ENCODE assay signal across 25 cellular contexts in the genomic region with DNA sequence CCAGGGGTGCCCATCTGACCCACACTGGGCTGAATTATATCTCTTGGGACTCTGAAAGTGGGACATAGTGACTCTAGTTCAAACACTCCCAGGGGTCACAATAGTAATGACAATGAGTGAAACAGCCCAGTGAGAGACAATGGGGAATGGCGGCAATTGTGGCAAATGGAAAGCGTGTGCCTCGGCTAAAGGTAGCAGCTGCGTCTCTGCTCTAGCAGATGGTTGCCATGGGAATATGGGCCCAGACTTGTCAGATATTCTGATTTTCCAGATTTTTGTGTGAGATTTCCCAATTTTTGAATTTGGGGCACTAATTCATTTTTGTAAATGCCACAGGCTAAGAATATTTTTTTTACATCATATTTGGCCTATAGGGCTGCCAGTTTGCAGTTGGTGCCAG. TPM values are rescaled to one million over a fixed set of nuclear protein-coding genes. Genes with fewer than 3 reads are reported as not detected.
DNase-seq lines count a peak whose midpoint lies in the region; ATAC-seq, FAIRE-seq and TF ChIP-seq lines count a peak whose summit lies in the region.
"Had no signal": no experiment of that assay in that cellular context is flagged by ENCODE, and none has a peak within 500 bp of the region (broad histone marks: within the 10 kb centered on the region; RNA-seq: fewer than 3 reads in every experiment).

No MANE protein-coding gene starts in this region.

- no peaks in the 10 kb centered on the region for H3K27me3 Mint-ChIP-seq in T-helper 1 cell treated with Interleukin-12 subunit alpha and Interleukin-12 subunit beta and Interleukin-4 antibody, amounts not matched to agents 30 μg/mL and 1 μg/mL, for 36 hours (ENCODE audit: low read depth)
- no peaks in the 10 kb centered on the region for H3K27me3 Mint-ChIP-seq in activated CD8-positive, alpha-beta T cell treated with anti-CD3 and anti-CD28 coated beads, Interleukin-2, amount 10 ng/mL, durations not matched to agents 7 days and 5 days (ENCODE audit: low read depth)
- H3K27me3 Mint-ChIP-seq in naive thymus-derived CD4-positive, alpha-beta T cell: no peaks in the 10 kb centered on the region

- no peaks in the 10 kb centered on the region for H3K9me3 ChIP-seq in BLaER1 treated with 17β-estradiol and CSF1 and Interleukin-3, amounts not matched to agents 10 nM and 100 nM (replicated peaks in 1 of 11)
- H3K9me3 ChIP-seq in naive thymus-derived CD4-positive, alpha-beta T cell (ENCODE audit: control insufficient read depth in 2 of 3, low read length in 3 of 3): no peaks in the 10 kb centered on the region
- H3K9me3 ChIP-seq: body of pancreas, tibial artery had no signal

- no peak for ATAC-seq in activated CD8-positive, alpha-beta T cell treated with anti-CD3 and anti-CD28 coated beads, Interleukin-2, amount 10 ng/mL, durations not matched to agents 7 days and 5 days
- no peak for ATAC-seq in naive thymus-derived CD4-positive, alpha-beta T cell
- ATAC-seq: body of pancreas, right cardiac atrium had no signal

- no peaks in the 10 kb centered on the region for H4K20me1 ChIP-seq in BLaER1 treated with 17β-estradiol and CSF1 and Interleukin-3, amounts not matched to agents 10 nM and 100 nM

- no peak for TF ChIP-seq POLR2A in H54 (IDR thresholded peaks at IDR 0.05; ENCODE audit: low read depth, low read length)

- no peaks in the 10 kb centered on the region for H3K36me3 ChIP-seq in BLaER1 treated with 17β-estradiol and CSF1 and Interleukin-3, amounts not matched to agents 10 nM and 100 nM
- no peaks in the 10 kb centered on the region for H3K36me3 ChIP-seq in naive thymus-derived CD4-positive, alpha-beta T cell (ENCODE audit: control insufficient read depth in 2 of 3, insufficient read depth in 3 of 3, low read length in 3 of 3)
- H3K36me3 ChIP-seq: tibial artery had no signal

- CTCF ChIA-PET in activated CD8-positive, alpha-beta T cell treated with anti-CD3 and anti-CD28 coated beads, Interleukin-2, amount 10 ng/mL, durations not matched to agents 7 days and 5 days (lab: Charles Lee): interaction anchor here (1.0 to 16.4 kb wide), 5 partner anchors 16 to 170 kb away, joined by 3 to 664 read pairs (median 33); partner anchors contain the start of genes PTP4A2 and SPOCD1
- CTCF ChIA-PET in naive thymus-derived CD4-positive, alpha-beta T cell (lab: Charles Lee): interaction anchor here (1.1 kb wide), 1 partner anchor 15 kb away, joined by 4 read pairs; no protein-coding TSS in a partner anchor

- peak overlapping the region; percentile 45 for H3K4me3 Mint-ChIP-seq in T-helper 1 cell treated with Interleukin-12 subunit alpha and Interleukin-12 subunit beta and Interleukin-4 antibody, amounts not matched to agents 30 μg/mL and 1 μg/mL, for 36 hours
- H3K4me3 Mint-ChIP-seq in activated CD8-positive, alpha-beta T cell treated with anti-CD3 and anti-CD28 coated beads, Interleukin-2, amount 10 ng/mL, durations not matched to agents 7 days and 5 days: no peak overlapping the region
- peak overlapping the region in 2 of 10 donors; percentile 26 to 35 for H3K4me3 Mint-ChIP-seq in naive thymus-derived CD4-positive, alpha-beta T cell

- peak overlapping the region; percentile 69 for H3K27ac Mint-ChIP-seq in T-helper 1 cell treated with Interleukin-12 subunit alpha and Interleukin-12 subunit beta and Interleukin-4 antibody, amounts not matched to agents 30 μg/mL and 1 μg/mL, for 36 hours
- peak overlapping the region; percentile 62 for H3K27ac Mint-ChIP-seq in activated CD8-positive, alpha-beta T cell treated with anti-CD3 and anti-CD28 coated beads, Interleukin-2, amount 10 ng/mL, durations not matched to agents 7 days and 5 days
- H3K27ac Mint-ChIP-seq in naive thymus-derived CD4-positive, alpha-beta T cell: peak overlapping the region in 7 of 9 donors; percentile 30 to 86 (median 67)

- 0 out of 22 replicates have a peak overlapping the region, but pooled peaks of 1 of the 11 experiments have one; percentile 12 for H3K9ac ChIP-seq in BLaER1 treated with 17β-estradiol and CSF1 and Interleukin-3, amounts not matched to agents 10 nM and 100 nM

- POLR2A ChIA-PET in activated CD8-positive, alpha-beta T cell treated with anti-CD3 and anti-CD28 coated beads, Interleukin-2, amount 10 ng/mL, durations not matched to agents 7 days and 5 days (lab: Charles Lee): interaction anchor here (0.8 to 3.2 kb wide), 3 partner anchors 15 to 54 kb away, joined by 3 to 25 read pairs (median 3); partner anchors contain the start of gene PTP4A2
- POLR2A ChIA-PET in naive thymus-derived CD4-positive, alpha-beta T cell (lab: Charles Lee): interaction anchor here (1.4 to 13.9 kb wide), 2 partner anchors 18 to 143 kb away, joined by 4 to 248 read pairs; partner anchors contain the start of gene PTP4A2

- DNase-seq in T-helper 1 cell: no peak
- DNase-seq in activated CD8-positive, alpha-beta T cell treated with anti-CD3 and anti-CD28 coated beads, Interleukin-2, amount 10 ng/mL, durations not matched to agents 7 days and 5 days: no peak
- DNase-seq in naive thymus-derived CD4-positive, alpha-beta T cell: no peak
- no peak for DNase-seq in H54 (ENCODE audit: insufficient read length, low spot score)
- no peak for DNase-seq in H4 (ENCODE audit: low spot score)
- no peak for DNase-seq in cardiac septum (ENCODE audit: low spot score)
- DNase-seq: AML-193; body of pancreas; COR-L47; effector CD8-positive, alpha-beta T cell; foreskin fibroblast; H7; mesendoderm; naive B cell; NCI-H146; NCI-H524; PC-9; SHP77 treated with DMSO at 0.1 percent for 48 hours; stimulated activated CD4-positive, alpha-beta T cell treated with anti-CD3 and anti-CD28 coated beads, Interleukin-4, amount 100 ng/mL, for 1 hour; stimulated activated naive CD4-positive, alpha-beta T cell had no signal

- intact Hi-C loops in naive thymus-derived CD4-positive, alpha-beta T cell (cut with micrococcal nuclease): no loop called here
- intact Hi-C loops in cardiac septum (cut with DNase I): no loop called here

- H3K36me3 Mint-ChIP-seq in T-helper 1 cell treated with Interleukin-12 subunit alpha and Interleukin-12 subunit beta and Interleukin-4 antibody, amounts not matched to agents 30 μg/mL and 1 μg/mL, for 36 hours (ENCODE audit: low read depth): peaks cover 6% of the 10 kb centered on the region
- H3K36me3 Mint-ChIP-seq in activated CD8-positive, alpha-beta T cell treated with anti-CD3 and anti-CD28 coated beads, Interleukin-2, amount 10 ng/mL, durations not matched to agents 7 days and 5 days (ENCODE audit: low read depth): no peaks in the 10 kb centered on the region
- H3K36me3 Mint-ChIP-seq in naive thymus-derived CD4-positive, alpha-beta T cell: peaks cover 0 to 2% (median 0%) of the 10 kb centered on the region in 5 donors
- H3K36me3 Mint-ChIP-seq: naive B cell had no signal

- peaks cover 73% of the 10 kb centered on the region for H3K4me1 Mint-ChIP-seq in T-helper 1 cell treated with Interleukin-12 subunit alpha and Interleukin-12 subunit beta and Interleukin-4 antibody, amounts not matched to agents 30 μg/mL and 1 μg/mL, for 36 hours (ENCODE audit: low read depth)
- peaks cover 91% of the 10 kb centered on the region for H3K4me1 Mint-ChIP-seq in activated CD8-positive, alpha-beta T cell treated with anti-CD3 and anti-CD28 coated beads, Interleukin-2, amount 10 ng/mL, durations not matched to agents 7 days and 5 days (ENCODE audit: low read depth)
- peaks cover 52 to 84% (median 79%) of the 10 kb centered on the region in 7 donors for H3K4me1 Mint-ChIP-seq in naive thymus-derived CD4-positive, alpha-beta T cell

- no peak for FAIRE-seq in H54 (lab: Jason Lieb, UNC)
- FAIRE-seq: HTR-8/SVneo had no signal

- H3K27me3 ChIP-seq in BLaER1 treated with 17β-estradiol and CSF1 and Interleukin-3, amounts not matched to agents 10 nM and 100 nM: no peaks in the 10 kb centered on the region
- H3K27me3 ChIP-seq in naive thymus-derived CD4-positive, alpha-beta T cell (ENCODE audit: control insufficient read depth in 2 of 2, insufficient read depth in 2 of 2, low read length in 2 of 2): no peaks in the 10 kb centered on the region
- H3K27me3 ChIP-seq: body of pancreas, tibial artery had no signal

- H3K9me3 Mint-ChIP-seq in T-helper 1 cell treated with Interleukin-12 subunit alpha and Interleukin-12 subunit beta and Interleukin-4 antibody, amounts not matched to agents 30 μg/mL and 1 μg/mL, for 36 hours: no peaks in the 10 kb centered on the region
- H3K9me3 Mint-ChIP-seq in activated CD8-positive, alpha-beta T cell treated with anti-CD3 and anti-CD28 coated beads, Interleukin-2, amount 10 ng/mL, durations not matched to agents 7 days and 5 days (ENCODE audit: insufficient read depth): no peaks in the 10 kb centered on the region
- peaks cover 0 to under 1% (median 0%) of the 10 kb centered on the region in 11 donors for H3K9me3 Mint-ChIP-seq in naive thymus-derived CD4-positive, alpha-beta T cell
- H3K9me3 Mint-ChIP-seq: naive B cell had no signal

- peak overlapping the region in 6 of 11 experiments; percentile 8 to 97 (median 90); a peak in 10 of 22 replicates for H3K4me2 ChIP-seq in BLaER1 treated with 17β-estradiol and CSF1 and Interleukin-3, amounts not matched to agents 10 nM and 100 nM
- H3K4me2 ChIP-seq: PC-9 had no signal

- no peak overlapping the region for H3K4me3 ChIP-seq in BLaER1 treated with 17β-estradiol and CSF1 and Interleukin-3, amounts not matched to agents 10 nM and 100 nM
- H3K4me3 ChIP-seq in naive thymus-derived CD4-positive, alpha-beta T cell (ENCODE audit: low read length): no peak overlapping the region
- H3K4me3 ChIP-seq: body of pancreas, PC-9, tibial artery had no signal

- H3K4me1 ChIP-seq in BLaER1 treated with 17β-estradiol and CSF1 and Interleukin-3, amounts not matched to agents 10 nM and 100 nM: peaks cover 58 to 95% (median 77%) of the 10 kb centered on the region in 10 experiments
- peaks cover 21 to 47% of the 10 kb centered on the region in 2 donors for H3K4me1 ChIP-seq in naive thymus-derived CD4-positive, alpha-beta T cell (ENCODE audit: control insufficient read depth in 2 of 2, insufficient read depth in 2 of 2, low read length in 2 of 2)

- peak overlapping the region in 9 of 11 experiments; percentile 6 to 99 (median 92); a peak in 15 of 22 replicates for H3K27ac ChIP-seq in BLaER1 treated with 17β-estradiol and CSF1 and Interleukin-3, amounts not matched to agents 10 nM and 100 nM
- H3K27ac ChIP-seq in naive thymus-derived CD4-positive, alpha-beta T cell (ENCODE audit: low read depth, low read length): no peak overlapping the region
- H3K27ac ChIP-seq: body of pancreas, PC-9, tibial artery had no signal

RNA-seq across cellular contexts. Expression of gene PTP4A2, which starts 21.4 kb away (rescaled TPM):
- 100 to 1,000 TPM; 409 to 419 TPM for total RNA-seq in activated CD8-positive, alpha-beta T cell treated with anti-CD3 and anti-CD28 coated beads, Interleukin-2, amount 10 ng/mL, durations not matched to agents 7 days and 5 days
- total RNA-seq in naive thymus-derived CD4-positive, alpha-beta T cell: 100 to 1,000 TPM; 196 to 449 (median 271) TPM
- polyA plus RNA-seq in naive thymus-derived CD4-positive, alpha-beta T cell: 100 to 1,000 TPM; 276 to 398 TPM
- 303 and 310 TPM in 2 replicates for total RNA-seq in H4 (2014; rRNA removed; shearing (Covaris generic))
- 216 TPM for total RNA-seq in cardiac septum

RNA-seq across cellular contexts. Expression of gene KHDRBS1, which starts 54.1 kb away (rescaled TPM):
- total RNA-seq in activated CD8-positive, alpha-beta T cell treated with anti-CD3 and anti-CD28 coated beads, Interleukin-2, amount 10 ng/mL, durations not matched to agents 7 days and 5 days: 100 to 1,000 TPM; 194 to 197 TPM
- 100 to 1,000 TPM in 3 of 5 experiments, 10 to 100 TPM in 2; 89.2 to 162 (median 125) TPM for total RNA-seq in naive thymus-derived CD4-positive, alpha-beta T cell
- polyA plus RNA-seq in naive thymus-derived CD4-positive, alpha-beta T cell: 100 to 1,000 TPM; 108 to 116 TPM
- total RNA-seq in H4 (2014; rRNA removed; shearing (Covaris generic)): 67.7 and 75.3 TPM in 2 replicates
- 73.1 TPM for total RNA-seq in cardiac septum
